In genomic region chr1:10494754-10495474, GRCh38 we compare ENCODE assay signal across 8 cellular contexts. TPM values are rescaled to one million over a fixed set of nuclear protein-coding genes. Genes with fewer than 3 reads are reported as not detected.
DNase-seq lines count a peak whose midpoint lies in the region; ATAC-seq and TF ChIP-seq lines count a peak whose summit lies in the region.

No MANE protein-coding gene starts in this region.

- POLR2A ChIA-PET in activated CD4-positive, alpha-beta memory T cell treated with anti-CD3 and anti-CD28 coated beads for 36 hours (lab: Charles Lee): interaction anchor here (0.7 to 1.3 kb wide), 6 partner anchors 11 to 65 kb away, joined by 3 to 8 read pairs (median 4); partner anchors contain the start of gene CENPS

- H3K4me3 Mint-ChIP-seq in activated CD4-positive, alpha-beta memory T cell treated with anti-CD3 and anti-CD28 coated beads for 36 hours: peak overlapping the region; percentile 63
- H3K4me3 Mint-ChIP-seq in effector memory CD8-positive, alpha-beta T cell: peak overlapping the region; percentile 83 to 92

- H3K27ac Mint-ChIP-seq in activated CD4-positive, alpha-beta memory T cell treated with anti-CD3 and anti-CD28 coated beads for 36 hours: peak overlapping the region; percentile 79
- peak overlapping the region; percentile 90 to 95 for H3K27ac Mint-ChIP-seq in effector memory CD8-positive, alpha-beta T cell

- peak; percentile 65 for ATAC-seq in GM19328 (IDR thresholded peaks at IDR 0.05; ENCODE audit: unreplicated experiment)
- peak; percentile 72 for ATAC-seq in HG03442 (IDR thresholded peaks at IDR 0.05; ENCODE audit: unreplicated experiment)
- peak; percentile 74 for ATAC-seq in effector memory CD8-positive, alpha-beta T cell (replicated peaks)

- H3K4me1 Mint-ChIP-seq in activated CD4-positive, alpha-beta memory T cell treated with anti-CD3 and anti-CD28 coated beads for 36 hours (ENCODE audit: low read depth): peaks cover 41% of the 10 kb centered on the region
- H3K4me1 Mint-ChIP-seq in effector memory CD8-positive, alpha-beta T cell (ENCODE audit: low read depth in 2 of 2): peaks cover 38 to 44% of the 10 kb centered on the region in 2 donors

- peaks cover 8% of the 10 kb centered on the region for H3K36me3 Mint-ChIP-seq in activated CD4-positive, alpha-beta memory T cell treated with anti-CD3 and anti-CD28 coated beads for 36 hours
- H3K36me3 Mint-ChIP-seq in effector memory CD8-positive, alpha-beta T cell (ENCODE audit: insufficient read depth): peaks cover 21% of the 10 kb centered on the region

- intact Hi-C loops in activated CD4-positive, alpha-beta memory T cell treated with anti-CD3 and anti-CD28 coated beads for 36 hours (cut with micrococcal nuclease): loop anchor here (1.0 to 2.0 kb wide), 5 partner anchors 16 to 446 kb away; partner anchors contain the start of genes CENPS and PEX14

- CTCF ChIA-PET in activated CD4-positive, alpha-beta memory T cell treated with anti-CD3 and anti-CD28 coated beads for 36 hours (lab: Charles Lee): interaction anchor here (0.5 to 10.5 kb wide), 58 partner anchors 8 to 883 kb away, joined by 3 to 159 read pairs (median 4); partner anchors contain the start of genes CENPS, DFFA, KIF1B and PEX14

- no peaks in the 10 kb centered on the region for H3K9me3 Mint-ChIP-seq in activated CD4-positive, alpha-beta memory T cell treated with anti-CD3 and anti-CD28 coated beads for 36 hours
- no peaks in the 10 kb centered on the region for H3K9me3 Mint-ChIP-seq in effector memory CD8-positive, alpha-beta T cell

- DNase-seq in NCI-H748 treated with DMSO at 0.1 percent for 48 hours (lab: John Stamatoyannopoulos, UW) (peak; percentile 28), mesenteric fat pad (ENCODE audit: low spot score) (peak; percentile 93)
- peak; percentile 89 for DNase-seq in activated CD4-positive, alpha-beta memory T cell treated with anti-CD3 and anti-CD28 coated beads for 36 hours
- DNase-seq in effector memory CD8-positive, alpha-beta T cell: peak; percentile 77 to 86 (median 78)
- peak; percentile 77 for DNase-seq in stimulated activated CD8-positive, alpha-beta memory T cell treated with anti-CD3 and anti-CD28 coated beads, Interleukin-15, amount 100 ng/mL, for 1 hour (ENCODE audit: low read depth)

- H3K27me3 Mint-ChIP-seq in activated CD4-positive, alpha-beta memory T cell treated with anti-CD3 and anti-CD28 coated beads for 36 hours: no peaks in the 10 kb centered on the region
- no peaks in the 10 kb centered on the region for H3K27me3 Mint-ChIP-seq in effector memory CD8-positive, alpha-beta T cell

- peak; percentile 99 for TF ChIP-seq CTCF in C4-2B (conservative IDR thresholded peaks at IDR 0.05)

- peak overlapping the region; percentile 25 for H3K27ac ChIP-seq in C4-2B

RNA-seq across cellular contexts. Expression of gene PEX14, which starts 20.2 kb away (rescaled TPM):
- total RNA-seq in activated CD4-positive, alpha-beta memory T cell treated with anti-CD3 and anti-CD28 coated beads for 36 hours: 10 to 100 TPM; 17.3 to 17.6 TPM
- 35.4 TPM for total RNA-seq in mesenteric fat pad

RNA-seq across cellular contexts. Expression of gene DFFA, which starts 22.6 kb away (rescaled TPM):
- 10 to 100 TPM; 32.0 to 32.8 TPM for total RNA-seq in activated CD4-positive, alpha-beta memory T cell treated with anti-CD3 and anti-CD28 coated beads for 36 hours
- total RNA-seq in mesenteric fat pad: 33.8 TPM

RNA-seq across cellular contexts. Expression of gene CORT, which starts 45.1 kb away (rescaled TPM):
- total RNA-seq in activated CD4-positive, alpha-beta memory T cell treated with anti-CD3 and anti-CD28 coated beads for 36 hours: under 1 TPM in 1 of 2 experiments, not detected in 1; 0.36 TPM
- total RNA-seq in mesenteric fat pad: not detected

Comparison
In these comparisons a context has a peak if more than half of its experiments do, and no peak if none do; other contexts are left out.
1. Peak in every context shown above with its lines: DNase-seq, ATAC-seq and H3K27ac ChIP-seq.
2. DNase-seq: peak in every context shown above with its lines; median percentile 93 in mesenteric fat pad; 89 in activated CD4-positive, alpha-beta memory T cell treated with anti-CD3 and anti-CD28 coated beads for 36 hours; 78 in effector memory CD8-positive, alpha-beta T cell; 77 in stimulated activated CD8-positive, alpha-beta memory T cell treated with anti-CD3 and anti-CD28 coated beads, Interleukin-15, amount 100 ng/mL, for 1 hour; 28 in NCI-H748 treated with DMSO at 0.1 percent for 48 hours.